ENCODE assay signal across 13 cellular contexts in the genomic region with DNA sequence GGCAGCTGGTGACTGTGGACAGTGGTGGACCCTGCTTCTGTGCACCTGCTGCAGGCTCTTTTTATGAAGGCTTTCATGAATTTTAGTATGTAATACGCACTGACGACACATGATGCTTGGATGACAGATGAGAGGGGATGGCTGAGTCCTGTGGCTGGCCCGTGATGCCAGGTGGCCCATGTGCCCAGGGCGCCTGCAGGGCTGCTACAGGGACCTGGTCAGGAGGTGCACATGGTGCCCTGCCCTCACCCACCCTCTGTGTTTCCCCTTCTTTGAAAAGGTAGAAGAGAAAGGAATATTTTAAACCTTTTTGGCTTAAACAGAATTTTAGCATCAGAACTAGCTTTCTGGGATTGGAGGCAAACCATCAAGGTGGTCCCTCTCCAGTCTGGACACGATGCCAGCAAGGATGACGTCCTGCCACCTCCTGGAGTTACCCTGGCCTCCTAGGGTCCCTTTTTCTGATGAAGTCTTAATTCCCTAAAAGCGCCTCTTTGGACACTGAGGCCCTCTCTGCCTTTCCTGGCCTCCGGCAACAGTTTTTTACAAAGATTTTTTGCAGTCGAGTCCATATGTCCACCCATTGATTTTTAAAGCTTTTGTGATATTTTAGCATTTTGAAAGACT. TPM values are rescaled to one million over a fixed set of nuclear protein-coding genes. Genes with fewer than 3 reads are reported as not detected.
DNase-seq lines count a peak whose midpoint lies in the region; ATAC-seq and TF ChIP-seq lines count a peak whose summit lies in the region.
"Had no signal": no experiment of that assay in that cellular context is flagged by ENCODE, and none has a peak within 500 bp of the region (broad histone marks: within the 10 kb centered on the region; RNA-seq: fewer than 3 reads in every experiment).

No MANE protein-coding gene starts in this region.

- H3K27me3 Mint-ChIP-seq in T-helper 1 cell treated with Interleukin-12 subunit alpha and Interleukin-12 subunit beta and Interleukin-4 antibody, amounts not matched to agents 30 μg/mL and 1 μg/mL, for 36 hours (ENCODE audit: low read depth) = no peaks in the 10 kb centered on the region
- H3K27me3 Mint-ChIP-seq in Calu3 (ENCODE audit: unreplicated experiment) = no peaks in the 10 kb centered on the region
- no peaks in the 10 kb centered on the region for H3K27me3 Mint-ChIP-seq in activated CD8-positive, alpha-beta T cell treated with anti-CD3 and anti-CD28 coated beads, Interleukin-2, amount 10 ng/mL, durations not matched to agents 7 days and 5 days (ENCODE audit: low read depth)
- no peaks in the 10 kb centered on the region for H3K27me3 Mint-ChIP-seq in naive thymus-derived CD4-positive, alpha-beta T cell

- TF ChIP-seq CTCF in Calu3 (IDR thresholded peaks at IDR 0.05; ENCODE audit: unreplicated experiment) = no peak

- BruUV-seq in Calu3 (replicated peaks; lab: Mats Ljungman, UMichigan) = TSS peak; percentile 27

- peaks cover 0 to 97% (median 11%) of the 10 kb centered on the region in 3 experiments for H3K36me3 ChIP-seq in naive thymus-derived CD4-positive, alpha-beta T cell (ENCODE audit: control insufficient read depth in 2 of 3, insufficient read depth in 3 of 3, low read length in 3 of 3)

- CTCF ChIA-PET in Calu3 (lab: Charles Lee) = no interaction called here
- CTCF ChIA-PET in activated CD8-positive, alpha-beta T cell treated with anti-CD3 and anti-CD28 coated beads, Interleukin-2, amount 10 ng/mL, durations not matched to agents 7 days and 5 days (lab: Charles Lee) = interaction anchor here (0.6 to 2.2 kb wide), 12 partner anchors 8 to 141 kb away, joined by 3 to 12 read pairs (median 4); no protein-coding TSS in a partner anchor
- CTCF ChIA-PET in naive thymus-derived CD4-positive, alpha-beta T cell (lab: Charles Lee) = interaction anchor here (1.0 to 1.2 kb wide), 2 partner anchors 9 to 92 kb away, joined by 3 to 4 read pairs; no protein-coding TSS in a partner anchor

- H3K4me1 Mint-ChIP-seq in T-helper 1 cell treated with Interleukin-12 subunit alpha and Interleukin-12 subunit beta and Interleukin-4 antibody, amounts not matched to agents 30 μg/mL and 1 μg/mL, for 36 hours (ENCODE audit: low read depth) = peaks cover 12% of the 10 kb centered on the region
- H3K4me1 Mint-ChIP-seq in Calu3 (ENCODE audit: low read depth, unreplicated experiment) = no peaks in the 10 kb centered on the region
- H3K4me1 Mint-ChIP-seq in activated CD8-positive, alpha-beta T cell treated with anti-CD3 and anti-CD28 coated beads, Interleukin-2, amount 10 ng/mL, durations not matched to agents 7 days and 5 days (ENCODE audit: low read depth) = peaks cover 47% of the 10 kb centered on the region
- peaks cover 5 to 27% (median 13%) of the 10 kb centered on the region in 7 donors for H3K4me1 Mint-ChIP-seq in naive thymus-derived CD4-positive, alpha-beta T cell

- ATAC-seq in activated CD8-positive, alpha-beta T cell treated with anti-CD3 and anti-CD28 coated beads, Interleukin-2, amount 10 ng/mL, durations not matched to agents 7 days and 5 days = no peak
- no peak for ATAC-seq in naive thymus-derived CD4-positive, alpha-beta T cell

- no peaks in the 10 kb centered on the region for H3K9me3 ChIP-seq in naive thymus-derived CD4-positive, alpha-beta T cell (ENCODE audit: control insufficient read depth in 2 of 3, low read length in 3 of 3)
- H3K9me3 ChIP-seq: thyroid gland had no signal

- peaks cover 4 to 10% of the 10 kb centered on the region in 2 donors for H3K4me1 ChIP-seq in naive thymus-derived CD4-positive, alpha-beta T cell (ENCODE audit: control insufficient read depth in 2 of 2, insufficient read depth in 2 of 2, low read length in 2 of 2)

- POLR2A ChIA-PET in activated CD8-positive, alpha-beta T cell treated with anti-CD3 and anti-CD28 coated beads, Interleukin-2, amount 10 ng/mL, durations not matched to agents 7 days and 5 days (lab: Charles Lee) = interaction anchor here (0.8 to 1.5 kb wide), 2 partner anchors 9 to 10 kb away, joined by 3 to 8 read pairs; no protein-coding TSS in a partner anchor
- POLR2A ChIA-PET in naive thymus-derived CD4-positive, alpha-beta T cell (lab: Charles Lee) = no interaction called here

- H3K4me3 ChIP-seq in naive thymus-derived CD4-positive, alpha-beta T cell (ENCODE audit: low read length) = no peak overlapping the region
- H3K4me3 ChIP-seq: thyroid gland had no signal

- peak overlapping the region; percentile 50 for H3K27ac ChIP-seq in naive thymus-derived CD4-positive, alpha-beta T cell (ENCODE audit: low read depth, low read length)
- H3K27ac ChIP-seq: thyroid gland had no signal

- no peak overlapping the region for H3K4me3 Mint-ChIP-seq in T-helper 1 cell treated with Interleukin-12 subunit alpha and Interleukin-12 subunit beta and Interleukin-4 antibody, amounts not matched to agents 30 μg/mL and 1 μg/mL, for 36 hours
- no peak overlapping the region for H3K4me3 Mint-ChIP-seq in Calu3 (ENCODE audit: low read depth, unreplicated experiment)
- H3K4me3 Mint-ChIP-seq in activated CD8-positive, alpha-beta T cell treated with anti-CD3 and anti-CD28 coated beads, Interleukin-2, amount 10 ng/mL, durations not matched to agents 7 days and 5 days = no peak overlapping the region
- H3K4me3 Mint-ChIP-seq in naive thymus-derived CD4-positive, alpha-beta T cell = no peak overlapping the region

- H3K27me3 ChIP-seq in naive thymus-derived CD4-positive, alpha-beta T cell (ENCODE audit: control insufficient read depth in 2 of 2, insufficient read depth in 2 of 2, low read length in 2 of 2) = no peaks in the 10 kb centered on the region
- H3K27me3 ChIP-seq: thyroid gland had no signal

- peak overlapping the region; percentile 41 for H3K27ac Mint-ChIP-seq in T-helper 1 cell treated with Interleukin-12 subunit alpha and Interleukin-12 subunit beta and Interleukin-4 antibody, amounts not matched to agents 30 μg/mL and 1 μg/mL, for 36 hours
- peak overlapping the region; percentile 60 for H3K27ac Mint-ChIP-seq in Calu3 (ENCODE audit: unreplicated experiment)
- peak overlapping the region; percentile 88 for H3K27ac Mint-ChIP-seq in activated CD8-positive, alpha-beta T cell treated with anti-CD3 and anti-CD28 coated beads, Interleukin-2, amount 10 ng/mL, durations not matched to agents 7 days and 5 days
- H3K27ac Mint-ChIP-seq in naive thymus-derived CD4-positive, alpha-beta T cell = peak overlapping the region in 7 of 9 donors; percentile 28 to 88 (median 54)

- H3K9me3 Mint-ChIP-seq in T-helper 1 cell treated with Interleukin-12 subunit alpha and Interleukin-12 subunit beta and Interleukin-4 antibody, amounts not matched to agents 30 μg/mL and 1 μg/mL, for 36 hours = no peaks in the 10 kb centered on the region
- H3K9me3 Mint-ChIP-seq in Calu3 (ENCODE audit: low read depth, unreplicated experiment) = no peaks in the 10 kb centered on the region
- no peaks in the 10 kb centered on the region for H3K9me3 Mint-ChIP-seq in activated CD8-positive, alpha-beta T cell treated with anti-CD3 and anti-CD28 coated beads, Interleukin-2, amount 10 ng/mL, durations not matched to agents 7 days and 5 days (ENCODE audit: insufficient read depth)
- H3K9me3 Mint-ChIP-seq in naive thymus-derived CD4-positive, alpha-beta T cell = no peaks in the 10 kb centered on the region

- intact Hi-C loops in Calu3 (cut with micrococcal nuclease; ENCODE audit: unreplicated experiment) = no loop called here
- intact Hi-C loops in naive thymus-derived CD4-positive, alpha-beta T cell (cut with micrococcal nuclease) = loop anchor here in 1 of 2 donors (10.0 kb wide), 1 partner anchor 966 kb away; a partner anchor contains a TSS

- DNase-seq in T-helper 1 cell (no peak), Calu3 (no peak), DMS53 (lab: John Stamatoyannopoulos, UW) (no peak), HCEC 1CT (no peak), OCI-M1 (lab: John Stamatoyannopoulos, UW) (no peak)
- no peak for DNase-seq in activated CD8-positive, alpha-beta T cell treated with anti-CD3 and anti-CD28 coated beads, Interleukin-2, amount 10 ng/mL, durations not matched to agents 7 days and 5 days
- DNase-seq in naive thymus-derived CD4-positive, alpha-beta T cell = no peak
- DNase-seq: activated CD4-positive, alpha-beta T cell treated with anti-CD3 and anti-CD28 coated beads, Interleukin-2, amount 50 U/mL, for 4 hours; NK-92 treated with Interleukin-12 subunit alpha and Interleukin-12 subunit beta, amount 100 ng/mL, for 24 hours; small intestine; SW 1271; thyroid gland had no signal

- H3K36me3 Mint-ChIP-seq in T-helper 1 cell treated with Interleukin-12 subunit alpha and Interleukin-12 subunit beta and Interleukin-4 antibody, amounts not matched to agents 30 μg/mL and 1 μg/mL, for 36 hours (ENCODE audit: low read depth) = peaks cover 26% of the 10 kb centered on the region
- peaks cover 75% of the 10 kb centered on the region for H3K36me3 Mint-ChIP-seq in Calu3 (ENCODE audit: insufficient read depth, unreplicated experiment)
- peaks cover 61% of the 10 kb centered on the region for H3K36me3 Mint-ChIP-seq in activated CD8-positive, alpha-beta T cell treated with anti-CD3 and anti-CD28 coated beads, Interleukin-2, amount 10 ng/mL, durations not matched to agents 7 days and 5 days (ENCODE audit: low read depth)
- H3K36me3 Mint-ChIP-seq in naive thymus-derived CD4-positive, alpha-beta T cell = peaks cover 0 to 13% (median 6%) of the 10 kb centered on the region in 5 donors

RNA-seq across cellular contexts. Expression of a gene that starts 5.4 kb away (rescaled TPM):
- 205 and 208 TPM in 2 replicates for total RNA-seq in Calu3 (2022)
- 100 to 1,000 TPM; 320 to 332 TPM for total RNA-seq in activated CD8-positive, alpha-beta T cell treated with anti-CD3 and anti-CD28 coated beads, Interleukin-2, amount 10 ng/mL, durations not matched to agents 7 days and 5 days
- total RNA-seq in naive thymus-derived CD4-positive, alpha-beta T cell = 100 to 1,000 TPM in 1 of 5 experiments, 10 to 100 TPM in 4; 50.4 to 224 (median 74.8) TPM
- 10 to 100 TPM; 86.1 to 90.6 TPM for polyA plus RNA-seq in naive thymus-derived CD4-positive, alpha-beta T cell

RNA-seq across cellular contexts. Expression of a gene that starts 6.6 kb away (rescaled TPM):
- total RNA-seq in Calu3 (2022) = 63.0 and 71.9 TPM in 2 replicates
- total RNA-seq in activated CD8-positive, alpha-beta T cell treated with anti-CD3 and anti-CD28 coated beads, Interleukin-2, amount 10 ng/mL, durations not matched to agents 7 days and 5 days = 100 to 1,000 TPM in 1 of 2 experiments, 10 to 100 TPM in 1; 92.1 to 102 TPM
- total RNA-seq in naive thymus-derived CD4-positive, alpha-beta T cell = 100 to 1,000 TPM in 2 of 5 experiments, 10 to 100 TPM in 3; 92.0 to 134 (median 95.8) TPM
- 10 to 100 TPM; 30.0 to 44.5 TPM for polyA plus RNA-seq in naive thymus-derived CD4-positive, alpha-beta T cell

RNA-seq across cellular contexts. Expression of a gene that starts 21.1 kb away (rescaled TPM):
- total RNA-seq in Calu3 (2022) = 78.4 and 87.2 TPM in 2 replicates
- 10 to 100 TPM; 60.5 to 65.5 TPM for total RNA-seq in activated CD8-positive, alpha-beta T cell treated with anti-CD3 and anti-CD28 coated beads, Interleukin-2, amount 10 ng/mL, durations not matched to agents 7 days and 5 days
- total RNA-seq in naive thymus-derived CD4-positive, alpha-beta T cell = 10 to 100 TPM; 63.4 to 88.5 (median 79.2) TPM
- 1 to 10 TPM in 1 of 2 donors, under 1 TPM in 1; 0.95 to 4.3 TPM for polyA plus RNA-seq in naive thymus-derived CD4-positive, alpha-beta T cell

RNA-seq across cellular contexts. Expression of a gene that starts 30.4 kb away (rescaled TPM):
- 53.1 and 54.7 TPM in 2 replicates for total RNA-seq in Calu3 (2022)
- total RNA-seq in activated CD8-positive, alpha-beta T cell treated with anti-CD3 and anti-CD28 coated beads, Interleukin-2, amount 10 ng/mL, durations not matched to agents 7 days and 5 days = 10 to 100 TPM; 52.3 to 55.2 TPM
- 10 to 100 TPM; 33.4 to 63.6 (median 41.1) TPM for total RNA-seq in naive thymus-derived CD4-positive, alpha-beta T cell
- polyA plus RNA-seq in naive thymus-derived CD4-positive, alpha-beta T cell = 1 to 10 TPM; 4.1 to 6.1 TPM

RNA-seq across cellular contexts. Expression of a gene that starts 40.4 kb away (rescaled TPM):
- total RNA-seq in Calu3 (2022) = not detected in 2 replicates
- total RNA-seq in activated CD8-positive, alpha-beta T cell treated with anti-CD3 and anti-CD28 coated beads, Interleukin-2, amount 10 ng/mL, durations not matched to agents 7 days and 5 days = not detected
- total RNA-seq in naive thymus-derived CD4-positive, alpha-beta T cell = not detected
- polyA plus RNA-seq in naive thymus-derived CD4-positive, alpha-beta T cell = not detected
